8 cellular contexts compared by ENCODE assay signal in genomic region chr20:8326899-8327298, GRCh38.
"Had no signal": no experiment of that assay in that cellular context is flagged by ENCODE, and none has a peak within 500 bp of the region (broad histone marks: within the 10 kb centered on the region; RNA-seq: fewer than 3 reads in every experiment).

No MANE protein-coding gene starts in this region.

- FAIRE-seq: G401.6, GM12878, GM12891, GM12892, GM18507, GM19239 had no signal

- H3K4me3 ChIP-seq: GM12878 had no signal

- DNase-seq: GDM1, GF-D8 had no signal

- ATAC-seq: GM12878 had no signal
